ENCODE assay signal across 8 cellular contexts in genomic region chr16:8931864-8932263, GRCh38. TPM values are rescaled to one million over a fixed set of nuclear protein-coding genes. Genes with fewer than 3 reads are reported as not detected.
DNase-seq lines count a peak whose midpoint lies in the region; ATAC-seq lines count a peak whose summit lies in the region.

No MANE protein-coding gene starts in this region.

- CTCF ChIA-PET in activated CD4-positive, alpha-beta memory T cell treated with anti-CD3 and anti-CD28 coated beads, Interleukin-2, amount 10 ng/mL, durations not matched to agents 7 days and 5 days (lab: Charles Lee), result interaction anchor here (0.9 to 1.1 kb wide), 2 partner anchors 9 to 77 kb away, joined by 4 read pairs; no protein-coding TSS in a partner anchor

- peaks cover 22% of the 10 kb centered on the region for H3K4me1 Mint-ChIP-seq in T-helper 2 cell treated with Interferon-gamma antibody and Interleukin-4, amounts not matched to agents 5 μg/mL and 100 μg/mL, for 36 hours (ENCODE audit: low read depth)
- peaks cover 44% of the 10 kb centered on the region for H3K4me1 Mint-ChIP-seq in activated CD4-positive, alpha-beta memory T cell treated with anti-CD3 and anti-CD28 coated beads, Interleukin-2, amount 10 ng/mL, durations not matched to agents 7 days and 5 days

- DNase-seq in T-helper 2 cell, result peak in 3 of 5 experiments; percentile 22 to 56 (median 41)
- DNase-seq in T-helper 2 cell treated with Interferon-gamma antibody and Interleukin-4, amounts not matched to agents 5 μg/mL and 100 μg/mL, for 36 hours (ENCODE audit: low spot score), result no peak
- peak; percentile 54 for DNase-seq in activated CD4-positive, alpha-beta memory T cell treated with anti-CD3 and anti-CD28 coated beads, Interleukin-2, amount 10 ng/mL, durations not matched to agents 7 days and 5 days
- DNase-seq in fibroblast of the conjunctiva (ENCODE audit: low read depth), result peak; percentile 43
- peak; percentile 12 for DNase-seq in smooth muscle cell of the brain vasculature (ENCODE audit: low read depth, low spot score)
- no peak for DNase-seq in NCI-H524 (lab: John Stamatoyannopoulos, UW)
- DNase-seq in NCI-H1048 (lab: John Stamatoyannopoulos, UW), result no peak

- H3K9me3 Mint-ChIP-seq in T-helper 2 cell treated with Interferon-gamma antibody and Interleukin-4, amounts not matched to agents 5 μg/mL and 100 μg/mL, for 36 hours, result no peaks in the 10 kb centered on the region
- no peaks in the 10 kb centered on the region for H3K9me3 Mint-ChIP-seq in activated CD4-positive, alpha-beta memory T cell treated with anti-CD3 and anti-CD28 coated beads, Interleukin-2, amount 10 ng/mL, durations not matched to agents 7 days and 5 days

- POLR2A ChIA-PET in activated CD4-positive, alpha-beta memory T cell treated with anti-CD3 and anti-CD28 coated beads, Interleukin-2, amount 10 ng/mL, durations not matched to agents 7 days and 5 days (lab: Charles Lee), result no interaction called here

- peaks cover 25% of the 10 kb centered on the region for H3K36me3 Mint-ChIP-seq in T-helper 2 cell treated with Interferon-gamma antibody and Interleukin-4, amounts not matched to agents 5 μg/mL and 100 μg/mL, for 36 hours (ENCODE audit: low read depth)
- H3K36me3 Mint-ChIP-seq in activated CD4-positive, alpha-beta memory T cell treated with anti-CD3 and anti-CD28 coated beads, Interleukin-2, amount 10 ng/mL, durations not matched to agents 7 days and 5 days (ENCODE audit: low read depth), result peaks cover 32% of the 10 kb centered on the region

- ATAC-seq in HG03045 (IDR thresholded peaks at IDR 0.05; ENCODE audit: unreplicated experiment), result no peak

- H3K27me3 Mint-ChIP-seq in T-helper 2 cell treated with Interferon-gamma antibody and Interleukin-4, amounts not matched to agents 5 μg/mL and 100 μg/mL, for 36 hours (ENCODE audit: low read depth), result no peaks in the 10 kb centered on the region
- no peaks in the 10 kb centered on the region for H3K27me3 Mint-ChIP-seq in activated CD4-positive, alpha-beta memory T cell treated with anti-CD3 and anti-CD28 coated beads, Interleukin-2, amount 10 ng/mL, durations not matched to agents 7 days and 5 days

- H3K4me3 Mint-ChIP-seq in T-helper 2 cell treated with Interferon-gamma antibody and Interleukin-4, amounts not matched to agents 5 μg/mL and 100 μg/mL, for 36 hours, result no peak overlapping the region
- H3K4me3 Mint-ChIP-seq in activated CD4-positive, alpha-beta memory T cell treated with anti-CD3 and anti-CD28 coated beads, Interleukin-2, amount 10 ng/mL, durations not matched to agents 7 days and 5 days, result no peak overlapping the region

- no peak overlapping the region for H3K27ac Mint-ChIP-seq in T-helper 2 cell treated with Interferon-gamma antibody and Interleukin-4, amounts not matched to agents 5 μg/mL and 100 μg/mL, for 36 hours
- no peak overlapping the region for H3K27ac Mint-ChIP-seq in activated CD4-positive, alpha-beta memory T cell treated with anti-CD3 and anti-CD28 coated beads, Interleukin-2, amount 10 ng/mL, durations not matched to agents 7 days and 5 days

RNA-seq across cellular contexts. Expression of gene USP7, which starts 31.8 kb away (rescaled TPM):
- total RNA-seq in activated CD4-positive, alpha-beta memory T cell treated with anti-CD3 and anti-CD28 coated beads, Interleukin-2, amount 10 ng/mL, durations not matched to agents 7 days and 5 days, result 100 to 1,000 TPM; 162 to 166 TPM

RNA-seq across cellular contexts. Expression of gene LITAFD, which starts 49.7 kb away (rescaled TPM):
- not detected for total RNA-seq in activated CD4-positive, alpha-beta memory T cell treated with anti-CD3 and anti-CD28 coated beads, Interleukin-2, amount 10 ng/mL, durations not matched to agents 7 days and 5 days

Comparison
In these comparisons a context has a peak if more than half of its experiments do, and no peak if none do; other contexts are left out.
1. DNase-seq: peak in T-helper 2 cell (3 of 5), activated CD4-positive, alpha-beta memory T cell treated with anti-CD3 and anti-CD28 coated beads, Interleukin-2, amount 10 ng/mL, durations not matched to agents 7 days and 5 days (single experiment), fibroblast of the conjunctiva (single experiment) and smooth muscle cell of the brain vasculature (single experiment); none in T-helper 2 cell treated with Interferon-gamma antibody and Interleukin-4, amounts not matched to agents 5 μg/mL and 100 μg/mL, for 36 hours (single experiment), NCI-H524 (0 of 2) and NCI-H1048 (single experiment).